8 cellular contexts compared by ENCODE assay signal in genomic region chr10:5977471-5978370, GRCh38. TPM values are rescaled to one million over a fixed set of nuclear protein-coding genes. Genes with fewer than 3 reads are reported as not detected.
DNase-seq lines count a peak whose midpoint lies in the region; ATAC-seq, FAIRE-seq and TF ChIP-seq lines count a peak whose summit lies in the region.

TSS of gene IL15RA (minus strand) at chr10:5977543. CDS start at chr10:5977492, 51 bp downstream.

- H3K79me2 ChIP-seq in endothelial cell of umbilical vein (ENCODE audit: control insufficient read depth, insufficient read depth, low read length): peaks cover 35% of the 10 kb centered on the region

- no peaks in the 10 kb centered on the region for H3K9me3 ChIP-seq in endothelial cell of umbilical vein (replicated peaks; ENCODE audit: control insufficient read depth, insufficient read depth, low read length)
- H3K9me3 ChIP-seq in mucosa of stomach (ENCODE audit: control insufficient read depth, low read length): no peaks in the 10 kb centered on the region

- H3K4me3 ChIP-seq in endothelial cell of umbilical vein (replicated peaks in 1 of 3; ENCODE audit: insufficient read depth in 1 of 3, low read depth in 1 of 3, low read length in 3 of 3): peak within 1 kb of the TSS; percentile 10 to 98 (median 47)
- peak within 1 kb of the TSS; percentile 87 for H3K4me3 ChIP-seq in mucosa of stomach (ENCODE audit: low read length)

- peaks cover 14% of the 10 kb centered on the region for H3K4me1 ChIP-seq in endothelial cell of umbilical vein (ENCODE audit: control insufficient read depth, extremely low read depth, insufficient read depth, low read length)
- H3K4me1 ChIP-seq in mucosa of stomach (ENCODE audit: control insufficient read depth, insufficient read depth, low read length): peaks cover 8% of the 10 kb centered on the region

- peak; percentile 87 for DNase-seq in NK-92 treated with Interleukin-12 subunit alpha and Interleukin-12 subunit beta, amount 100 ng/mL, for 24 hours (lab: John Stamatoyannopoulos, UW)
- DNase-seq in NK-92 (lab: John Stamatoyannopoulos, UW; ENCODE audit: unreplicated experiment): no peak
- DNase-seq in NCI-H69 (lab: John Stamatoyannopoulos, UW): peak; percentile 27
- peak; percentile 39 for DNase-seq in activated CD8-positive, alpha-beta memory T cell treated with anti-CD3 and anti-CD28 coated beads, Interleukin-2, amount 50 U/mL, for 1 hour (ENCODE audit: extremely low read depth)
- DNase-seq in endothelial cell of umbilical vein (ENCODE audit: low read depth, low spot score): peak; percentile 82
- DNase-seq in stimulated activated CD8-positive, alpha-beta memory T cell treated with anti-CD3 and anti-CD28 coated beads, Interleukin-7, amount 100 ng/mL, for 24 hours (ENCODE audit: low read depth): peak; percentile 77

- peak within 1 kb of the TSS; percentile 35 for H2AFZ ChIP-seq in endothelial cell of umbilical vein (ENCODE audit: low read depth, low read length)

- POLR2A ChIA-PET in endothelial cell of umbilical vein (lab: Charles Lee): no interaction called here

- intact Hi-C loops in endothelial cell of umbilical vein (cut with micrococcal nuclease): loop anchor here (1.0 to 10.0 kb wide), 6 partner anchors 32 to 747 kb away; partner anchors contain the start of genes FBH1, GDI2 and RBM17

- peaks cover 0 to 2% of the 10 kb centered on the region in 2 experiments for H3K27me3 ChIP-seq in endothelial cell of umbilical vein (ENCODE audit: control insufficient read depth in 2 of 2, insufficient read depth in 2 of 2, low read length in 2 of 2)
- no peaks in the 10 kb centered on the region for H3K27me3 ChIP-seq in mucosa of stomach (ENCODE audit: control insufficient read depth, insufficient read depth, low read length)

- TF ChIP-seq CTCF in endothelial cell of umbilical vein (IDR thresholded peaks at IDR 0.05; ENCODE audit: extremely low read depth in 1 of 2, insufficient read depth in 1 of 2, low read depth in 1 of 2, low read length in 2 of 2): peak; percentile 6 to 13

- H4K20me1 ChIP-seq in endothelial cell of umbilical vein (replicated peaks; ENCODE audit: control insufficient read depth, extremely low read depth, insufficient read depth, low read length): no peaks in the 10 kb centered on the region

- TF ChIP-seq POLR2A in endothelial cell of umbilical vein (IDR thresholded peaks at IDR 0.05; ENCODE audit: low read depth, low read length): no peak

- no peaks in the 10 kb centered on the region for H3K9me1 ChIP-seq in endothelial cell of umbilical vein (replicated peaks; ENCODE audit: control insufficient read depth, extremely low read depth, insufficient read depth, low read length)

- no TSS peak for BruUV-seq in endothelial cell of umbilical vein (replicated peaks; lab: Mats Ljungman, UMichigan)

- H3K9ac ChIP-seq in endothelial cell of umbilical vein (replicated peaks; ENCODE audit: extremely low read depth, insufficient read depth, low read length): peak within 1 kb of the TSS; percentile 60
- peak within 1 kb of the TSS; percentile 94 for H3K9ac ChIP-seq in mucosa of stomach (ENCODE audit: low read length)

- no peaks in the 10 kb centered on the region for H3K36me3 ChIP-seq in endothelial cell of umbilical vein (ENCODE audit: control insufficient read depth in 2 of 2, extremely low read depth in 1 of 2, insufficient read depth in 2 of 2, low read length in 2 of 2)
- H3K36me3 ChIP-seq in mucosa of stomach (ENCODE audit: control insufficient read depth, insufficient read depth, low read length): no peaks in the 10 kb centered on the region

- peak within 1 kb of the TSS; percentile 76 for H3K4me2 ChIP-seq in endothelial cell of umbilical vein (ENCODE audit: insufficient read depth, low read length)

- H3K27ac ChIP-seq in endothelial cell of umbilical vein (ENCODE audit: insufficient read depth, low read depth, low read length): peak within 1 kb of the TSS; percentile 60

- CTCF ChIA-PET in endothelial cell of umbilical vein (lab: Charles Lee): interaction anchor here (0.6 to 3.1 kb wide), 7 partner anchors 13 to 112 kb away, joined by 3 to 17 read pairs (median 4); no protein-coding TSS in a partner anchor

- ATAC-seq in HG02938 (IDR thresholded peaks at IDR 0.05; ENCODE audit: unreplicated experiment): peak; percentile 60

- peak; percentile 76 for FAIRE-seq in endothelial cell of umbilical vein (lab: Jason Lieb, UNC)

- dilution Hi-C loops in endothelial cell of umbilical vein (cut with MboI; ENCODE audit: extremely low pct_ligation_motif_present, low sequenced_read_pairs): no loop called here

TF ChIP-seq in endothelial cell of umbilical vein, 7 proteins besides CTCF, POLR2A, EP300 and RAD21:
- TF ChIP-seq EZH2 (IDR thresholded peaks at IDR 0.05; ENCODE audit: borderline replicate concordance, low read depth, low read length, severe bottlenecking) (no peak), FOS (IDR thresholded peaks at IDR 0.05; ENCODE audit: borderline replicate concordance, insufficient read depth, low read length) (peak; percentile 40)

RNA-seq across cellular contexts. Expression of gene IL15RA, which starts in this region (rescaled TPM):
- total RNA-seq in endothelial cell of umbilical vein: 16.1 and 18.8 TPM in 2 replicates
- 20.6 and 25.1 TPM in 2 replicates for polyA plus RNA-seq in endothelial cell of umbilical vein
- 19.8 and 24.2 TPM in 2 replicates for polyA plus RNA-seq in endothelial cell of umbilical vein (2011; cell fraction: cytosol; rRNA removed)
- 11.9 and 12.5 TPM in 2 replicates for polyA plus RNA-seq in endothelial cell of umbilical vein (2011; cell fraction: nucleus; rRNA removed)
- 20.9 and 22.3 TPM in 2 replicates for polyA plus RNA-seq in endothelial cell of umbilical vein (2012)
- polyA minus RNA-seq in endothelial cell of umbilical vein: 6.8 and 10.8 TPM in 2 replicates
- 2.2 TPM for polyA minus RNA-seq in endothelial cell of umbilical vein (2011; cell fraction: cytosol; rRNA and poly(A)+ RNA removed)
- polyA minus RNA-seq in endothelial cell of umbilical vein (2011; cell fraction: nucleus; rRNA and poly(A)+ RNA removed): 2.8 and 3.0 TPM in 2 replicates
